Comparison of ENCODE assay signal across 32 cellular contexts in the genomic region with DNA sequence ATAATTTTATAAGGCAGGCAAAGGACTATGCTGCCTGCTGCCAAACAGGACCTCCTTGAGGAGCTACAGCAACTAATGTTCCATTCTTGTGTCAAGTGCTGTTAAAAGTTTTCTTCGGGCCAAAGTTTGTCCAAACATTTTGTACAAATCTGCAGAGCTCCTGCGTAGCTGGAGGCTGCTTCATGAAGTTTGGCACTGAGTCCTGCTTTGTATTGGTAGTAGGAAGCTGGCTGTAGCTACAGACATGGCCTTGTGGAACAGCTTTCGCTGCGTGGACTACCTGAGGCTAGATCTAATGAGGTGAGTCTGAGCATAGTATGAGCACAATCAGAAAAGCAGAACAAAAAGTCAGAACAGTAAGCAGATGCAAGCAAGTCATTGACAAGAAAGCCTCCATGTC.
"Had no signal": no experiment of that assay in that cellular context is flagged by ENCODE, and none has a peak within 500 bp of the region (broad histone marks: within the 10 kb centered on the region; RNA-seq: fewer than 3 reads in every experiment).

No MANE protein-coding gene starts in this region.

- H3K4me1 Mint-ChIP-seq: activated naive CD4-positive, alpha-beta T cell treated with anti-CD3 and anti-CD28 coated beads, Interleukin-2, amount 50 U/mL, for 24 hours; activated T-helper 17 cell treated with anti-CD3 and anti-CD28 coated beads, Interleukin-2, amount 50 U/mL, for 72 hours had no signal

- H3K27me3 Mint-ChIP-seq: activated CD4-positive, alpha-beta T cell treated with anti-CD3 and anti-CD28 coated beads, Interleukin-2, amount 10 ng/mL, durations not matched to agents 24 days and 14 days; activated CD8-positive, alpha-beta T cell treated with anti-CD3 and anti-CD28 coated beads for 36 hours; activated naive CD4-positive, alpha-beta T cell treated with anti-CD3 and anti-CD28 coated beads, Interleukin-2, amount 50 U/mL, for 24 hours; activated naive CD8-positive, alpha-beta T cell treated with anti-CD3 and anti-CD28 coated beads, Interleukin-2, amount 10 ng/mL, durations not matched to agents 7 days and 5 days; activated T-helper 17 cell treated with anti-CD3 and anti-CD28 coated beads, Interleukin-2, amount 50 U/mL, for 72 hours had no signal

- H3K4me3 ChIP-seq: ascending aorta, MG63, Peyer's patch had no signal

- DNase-seq: activated CD4-positive, alpha-beta T cell treated with anti-CD3 and anti-CD28 coated beads, Interleukin-2, amount 10 ng/mL, durations not matched to agents 24 days and 14 days; activated CD4-positive, alpha-beta T cell treated with anti-CD3 and anti-CD28 coated beads, Interleukin-2, amount 50 U/mL, for 4 hours; activated CD8-positive, alpha-beta T cell treated with anti-CD3 and anti-CD28 coated beads for 36 hours; activated effector memory CD4-positive, alpha-beta T cell treated with anti-CD3 and anti-CD28 coated beads, Interleukin-2, amount 50 U/mL, for 16 hours; activated naive CD4-positive, alpha-beta T cell; activated naive CD8-positive, alpha-beta T cell treated with anti-CD3 and anti-CD28 coated beads, Interleukin-2, amount 10 ng/mL, durations not matched to agents 7 days and 5 days; activated T-cell treated with anti-CD3 and anti-CD28 coated beads, Interleukin-2, amount 50 U/mL, for 1 hour; activated T-cell treated with anti-CD3 and anti-CD28 coated beads, Interleukin-2, amount 50 U/mL, for 72 hours; amygdala; central memory CD4-positive, alpha-beta T cell; Kasumi-1; KG1; MG63; NCI-H1048; NCI-H1105 treated with DMSO at 0.1 percent for 48 hours; NCI-H1436; NCI-H1694; NCI-H1930; NCI-H2081 treated with DMSO at 0.1 percent for 48 hours; NCI-H226; NCI-H446 treated with DMSO at 0.1 percent for 48 hours; NCI-H524 treated with DMSO at 0.1 percent for 48 hours; PC-3; Peyer's patch; RPMI8226; SW 1271; T-helper 1 cell; T-helper 2 cell; T-helper 9 cell had no signal

- ATAC-seq: activated CD8-positive, alpha-beta T cell treated with anti-CD3 and anti-CD28 coated beads for 36 hours; activated T-cell treated with anti-CD3 and anti-CD28 coated beads, Interleukin-2, amount 50 U/mL, for 72 hours; activated T-helper 17 cell treated with anti-CD3 and anti-CD28 coated beads, Interleukin-2, amount 50 U/mL, for 72 hours; PC-3 had no signal

- H3K36me3 ChIP-seq: ascending aorta, MG63, Peyer's patch had no signal

- H3K4me1 ChIP-seq: ascending aorta, Peyer's patch had no signal

- H3K27ac ChIP-seq: ascending aorta, Peyer's patch had no signal

- H3K27me3 ChIP-seq: ascending aorta, MG63, Peyer's patch had no signal

- H3K9me3 ChIP-seq: MG63, Peyer's patch had no signal

- H3K27ac Mint-ChIP-seq: activated CD4-positive, alpha-beta T cell treated with anti-CD3 and anti-CD28 coated beads, Interleukin-2, amount 10 ng/mL, durations not matched to agents 24 days and 14 days; activated CD8-positive, alpha-beta T cell treated with anti-CD3 and anti-CD28 coated beads for 36 hours; activated naive CD4-positive, alpha-beta T cell treated with anti-CD3 and anti-CD28 coated beads, Interleukin-2, amount 50 U/mL, for 24 hours; activated naive CD8-positive, alpha-beta T cell treated with anti-CD3 and anti-CD28 coated beads, Interleukin-2, amount 10 ng/mL, durations not matched to agents 7 days and 5 days; activated T-cell treated with anti-CD3 and anti-CD28 coated beads, Interleukin-2, amount 50 U/mL, for 72 hours; activated T-helper 17 cell treated with anti-CD3 and anti-CD28 coated beads, Interleukin-2, amount 50 U/mL, for 72 hours had no signal

- H3K36me3 Mint-ChIP-seq: activated naive CD4-positive, alpha-beta T cell treated with anti-CD3 and anti-CD28 coated beads, Interleukin-2, amount 50 U/mL, for 24 hours; activated naive CD8-positive, alpha-beta T cell treated with anti-CD3 and anti-CD28 coated beads, Interleukin-2, amount 10 ng/mL, durations not matched to agents 7 days and 5 days had no signal

- H3K4me3 Mint-ChIP-seq: activated CD4-positive, alpha-beta T cell treated with anti-CD3 and anti-CD28 coated beads, Interleukin-2, amount 10 ng/mL, durations not matched to agents 24 days and 14 days; activated CD8-positive, alpha-beta T cell treated with anti-CD3 and anti-CD28 coated beads for 36 hours; activated naive CD4-positive, alpha-beta T cell treated with anti-CD3 and anti-CD28 coated beads, Interleukin-2, amount 50 U/mL, for 24 hours; activated naive CD8-positive, alpha-beta T cell treated with anti-CD3 and anti-CD28 coated beads, Interleukin-2, amount 10 ng/mL, durations not matched to agents 7 days and 5 days; activated T-cell treated with anti-CD3 and anti-CD28 coated beads, Interleukin-2, amount 50 U/mL, for 72 hours; activated T-helper 17 cell treated with anti-CD3 and anti-CD28 coated beads, Interleukin-2, amount 50 U/mL, for 72 hours had no signal
